Comparison of ENCODE assay signal across 1 cellular context in the genomic region with DNA sequence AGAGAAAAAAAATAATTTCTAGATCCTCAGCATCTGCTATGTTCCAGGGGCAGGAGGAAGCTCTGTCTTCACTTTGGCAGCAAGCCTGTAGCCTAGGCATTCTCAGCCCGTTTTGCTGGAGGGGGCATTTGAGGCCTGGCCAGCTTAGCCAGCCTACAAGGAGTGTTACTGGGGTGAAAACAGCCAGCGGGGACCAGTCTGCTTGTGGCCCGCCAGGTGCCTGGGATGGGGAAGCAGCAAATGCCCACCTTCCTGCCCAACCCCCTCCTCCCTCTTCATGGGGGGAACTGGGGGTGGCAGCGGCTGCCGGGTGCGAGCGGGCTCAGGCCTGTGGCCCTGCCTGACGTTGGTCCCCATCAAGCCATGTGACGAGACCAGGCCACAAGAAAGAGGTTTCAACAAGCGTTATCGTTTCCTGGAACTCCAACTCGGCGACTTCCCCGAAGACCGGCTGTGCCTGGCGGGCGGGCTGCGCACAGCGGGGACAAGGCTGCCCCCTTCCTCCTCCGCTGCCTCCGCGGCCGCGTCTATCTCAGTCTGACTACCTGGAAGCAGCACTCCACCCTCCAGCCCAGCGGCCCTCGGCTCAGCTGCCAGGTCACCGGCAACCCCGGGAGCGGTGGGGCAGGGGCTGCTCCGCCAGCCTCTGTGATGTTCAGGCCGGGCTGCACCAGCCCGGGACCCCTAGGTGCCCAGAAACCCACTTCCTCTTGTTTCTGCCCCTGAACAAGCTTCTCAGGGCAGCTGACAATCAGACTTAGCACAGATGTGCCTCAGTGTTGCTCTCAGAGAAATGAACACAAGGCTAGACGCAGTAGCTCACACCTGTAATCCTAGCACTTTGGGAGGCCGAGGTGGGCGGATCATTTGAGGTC.
TF ChIP-seq lines count a peak whose summit lies in the region.

No MANE protein-coding gene starts in this region.

TF ChIP-seq in K562, 482 proteins besides CTCF, POLR2A, EP300 and RAD21 (continued from another document):
- TF ChIP-seq, protein P1, sequence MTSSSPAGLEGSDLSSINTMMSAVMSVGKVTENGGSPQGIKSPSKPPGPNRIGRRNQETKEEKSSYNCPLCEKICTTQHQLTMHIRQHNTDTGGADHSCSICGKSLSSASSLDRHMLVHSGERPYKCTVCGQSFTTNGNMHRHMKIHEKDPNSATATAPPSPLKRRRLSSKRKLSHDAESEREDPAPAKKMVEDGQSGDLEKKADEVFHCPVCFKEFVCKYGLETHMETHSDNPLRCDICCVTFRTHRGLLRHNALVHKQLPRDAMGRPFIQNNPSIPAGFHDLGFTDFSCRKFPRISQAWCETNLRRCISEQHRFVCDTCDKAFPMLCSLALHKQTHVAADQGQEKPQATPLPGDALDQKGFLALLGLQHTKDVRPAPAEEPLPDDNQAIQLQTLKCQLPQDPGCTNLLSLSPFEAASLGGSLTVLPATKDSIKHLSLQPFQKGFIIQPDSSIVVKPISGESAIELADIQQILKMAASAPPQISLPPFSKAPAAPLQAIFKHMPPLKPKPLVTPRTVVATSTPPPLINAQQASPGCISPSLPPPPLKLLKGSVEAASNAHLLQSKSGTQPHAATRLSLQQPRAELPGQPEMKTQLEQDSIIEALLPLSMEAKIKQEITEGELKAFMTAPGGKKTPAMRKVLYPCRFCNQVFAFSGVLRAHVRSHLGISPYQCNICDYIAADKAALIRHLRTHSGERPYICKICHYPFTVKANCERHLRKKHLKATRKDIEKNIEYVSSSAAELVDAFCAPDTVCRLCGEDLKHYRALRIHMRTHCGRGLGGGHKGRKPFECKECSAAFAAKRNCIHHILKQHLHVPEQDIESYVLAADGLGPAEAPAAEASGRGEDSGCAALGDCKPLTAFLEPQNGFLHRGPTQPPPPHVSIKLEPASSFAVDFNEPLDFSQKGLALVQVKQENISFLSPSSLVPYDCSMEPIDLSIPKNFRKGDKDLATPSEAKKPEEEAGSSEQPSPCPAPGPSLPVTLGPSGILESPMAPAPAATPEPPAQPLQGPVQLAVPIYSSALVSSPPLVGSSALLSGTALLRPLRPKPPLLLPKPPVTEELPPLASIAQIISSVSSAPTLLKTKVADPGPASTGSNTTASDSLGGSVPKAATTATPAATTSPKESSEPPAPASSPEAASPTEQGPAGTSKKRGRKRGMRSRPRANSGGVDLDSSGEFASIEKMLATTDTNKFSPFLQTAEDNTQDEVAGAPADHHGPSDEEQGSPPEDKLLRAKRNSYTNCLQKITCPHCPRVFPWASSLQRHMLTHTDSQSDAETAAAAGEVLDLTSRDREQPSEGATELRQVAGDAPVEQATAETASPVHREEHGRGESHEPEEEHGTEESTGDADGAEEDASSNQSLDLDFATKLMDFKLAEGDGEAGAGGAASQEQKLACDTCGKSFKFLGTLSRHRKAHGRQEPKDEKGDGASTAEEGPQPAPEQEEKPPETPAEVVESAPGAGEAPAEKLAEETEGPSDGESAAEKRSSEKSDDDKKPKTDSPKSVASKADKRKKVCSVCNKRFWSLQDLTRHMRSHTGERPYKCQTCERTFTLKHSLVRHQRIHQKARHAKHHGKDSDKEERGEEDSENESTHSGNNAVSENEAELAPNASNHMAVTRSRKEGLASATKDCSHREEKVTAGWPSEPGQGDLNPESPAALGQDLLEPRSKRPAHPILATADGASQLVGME (CRISPR knock-in tag; IDR thresholded peaks at IDR 0.05) = peak; percentile 79
- peak; percentile 58; the same call in 1 of the 2 replicates for TF ChIP-seq ZBTB7A (IDR thresholded peaks at IDR 0.05; ENCODE audit: borderline replicate concordance, control insufficient read depth, low read depth, low read length)
- TF ChIP-seq ZC3H11A (IDR thresholded peaks at IDR 0.05; ENCODE audit: low read depth, low read length) = no peak
- TF ChIP-seq CHD4 (IDR thresholded peaks at IDR 0.05; ENCODE audit: insufficient read depth, insufficient replicate concordance, low read depth, low read length, poor library complexity, severe bottlenecking) = no peak
- 0 out of 2 replicates have a peak, but pooled peaks have one; percentile 21 for TF ChIP-seq ZNF561 (CRISPR knock-in tag; conservative IDR thresholded peaks at IDR 0.05)
- TF ChIP-seq NFE2 (IDR thresholded peaks at IDR 0.05; ENCODE audit: low read depth) = peak; percentile 44; the same call in 1 of the 2 replicates
- TF ChIP-seq, protein P2, sequence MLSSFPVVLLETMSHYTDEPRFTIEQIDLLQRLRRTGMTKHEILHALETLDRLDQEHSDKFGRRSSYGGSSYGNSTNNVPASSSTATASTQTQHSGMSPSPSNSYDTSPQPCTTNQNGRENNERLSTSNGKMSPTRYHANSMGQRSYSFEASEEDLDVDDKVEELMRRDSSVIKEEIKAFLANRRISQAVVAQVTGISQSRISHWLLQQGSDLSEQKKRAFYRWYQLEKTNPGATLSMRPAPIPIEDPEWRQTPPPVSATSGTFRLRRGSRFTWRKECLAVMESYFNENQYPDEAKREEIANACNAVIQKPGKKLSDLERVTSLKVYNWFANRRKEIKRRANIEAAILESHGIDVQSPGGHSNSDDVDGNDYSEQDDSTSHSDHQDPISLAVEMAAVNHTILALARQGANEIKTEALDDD (IDR thresholded peaks at IDR 0.05) = no peak
- TF ChIP-seq, protein P3, sequence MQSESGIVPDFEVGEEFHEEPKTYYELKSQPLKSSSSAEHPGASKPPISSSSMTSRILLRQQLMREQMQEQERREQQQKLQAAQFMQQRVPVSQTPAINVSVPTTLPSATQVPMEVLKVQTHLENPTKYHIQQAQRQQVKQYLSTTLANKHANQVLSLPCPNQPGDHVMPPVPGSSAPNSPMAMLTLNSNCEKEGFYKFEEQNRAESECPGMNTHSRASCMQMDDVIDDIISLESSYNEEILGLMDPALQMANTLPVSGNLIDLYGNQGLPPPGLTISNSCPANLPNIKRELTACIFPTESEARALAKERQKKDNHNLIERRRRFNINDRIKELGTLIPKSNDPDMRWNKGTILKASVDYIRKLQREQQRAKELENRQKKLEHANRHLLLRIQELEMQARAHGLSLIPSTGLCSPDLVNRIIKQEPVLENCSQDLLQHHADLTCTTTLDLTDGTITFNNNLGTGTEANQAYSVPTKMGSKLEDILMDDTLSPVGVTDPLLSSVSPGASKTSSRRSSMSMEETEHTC (IDR thresholded peaks at IDR 0.05) = peak; percentile 68
- TF ChIP-seq SOX6 (IDR thresholded peaks at IDR 0.05) = peak; percentile 84
- peak; percentile 96 for TF ChIP-seq ZNF583 (CRISPR knock-in tag; IDR thresholded peaks at IDR 0.05)
- TF ChIP-seq, protein P4, sequence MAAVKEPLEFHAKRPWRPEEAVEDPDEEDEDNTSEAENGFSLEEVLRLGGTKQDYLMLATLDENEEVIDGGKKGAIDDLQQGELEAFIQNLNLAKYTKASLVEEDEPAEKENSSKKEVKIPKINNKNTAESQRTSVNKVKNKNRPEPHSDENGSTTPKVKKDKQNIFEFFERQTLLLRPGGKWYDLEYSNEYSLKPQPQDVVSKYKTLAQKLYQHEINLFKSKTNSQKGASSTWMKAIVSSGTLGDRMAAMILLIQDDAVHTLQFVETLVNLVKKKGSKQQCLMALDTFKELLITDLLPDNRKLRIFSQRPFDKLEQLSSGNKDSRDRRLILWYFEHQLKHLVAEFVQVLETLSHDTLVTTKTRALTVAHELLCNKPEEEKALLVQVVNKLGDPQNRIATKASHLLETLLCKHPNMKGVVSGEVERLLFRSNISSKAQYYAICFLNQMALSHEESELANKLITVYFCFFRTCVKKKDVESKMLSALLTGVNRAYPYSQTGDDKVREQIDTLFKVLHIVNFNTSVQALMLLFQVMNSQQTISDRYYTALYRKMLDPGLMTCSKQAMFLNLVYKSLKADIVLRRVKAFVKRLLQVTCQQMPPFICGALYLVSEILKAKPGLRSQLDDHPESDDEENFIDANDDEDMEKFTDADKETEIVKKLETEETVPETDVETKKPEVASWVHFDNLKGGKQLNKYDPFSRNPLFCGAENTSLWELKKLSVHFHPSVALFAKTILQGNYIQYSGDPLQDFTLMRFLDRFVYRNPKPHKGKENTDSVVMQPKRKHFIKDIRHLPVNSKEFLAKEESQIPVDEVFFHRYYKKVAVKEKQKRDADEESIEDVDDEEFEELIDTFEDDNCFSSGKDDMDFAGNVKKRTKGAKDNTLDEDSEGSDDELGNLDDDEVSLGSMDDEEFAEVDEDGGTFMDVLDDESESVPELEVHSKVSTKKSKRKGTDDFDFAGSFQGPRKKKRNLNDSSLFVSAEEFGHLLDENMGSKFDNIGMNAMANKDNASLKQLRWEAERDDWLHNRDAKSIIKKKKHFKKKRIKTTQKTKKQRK (IDR thresholded peaks at IDR 0.05; ENCODE audit: borderline replicate concordance, low read depth, low read length) = no peak
- TF ChIP-seq ZNF766 (CRISPR knock-in tag; conservative IDR thresholded peaks at IDR 0.05) = peak; percentile 100
- no peak for TF ChIP-seq TAF15 (IDR thresholded peaks at IDR 0.05; ENCODE audit: low read depth, low read length)
- TF ChIP-seq, protein P5, sequence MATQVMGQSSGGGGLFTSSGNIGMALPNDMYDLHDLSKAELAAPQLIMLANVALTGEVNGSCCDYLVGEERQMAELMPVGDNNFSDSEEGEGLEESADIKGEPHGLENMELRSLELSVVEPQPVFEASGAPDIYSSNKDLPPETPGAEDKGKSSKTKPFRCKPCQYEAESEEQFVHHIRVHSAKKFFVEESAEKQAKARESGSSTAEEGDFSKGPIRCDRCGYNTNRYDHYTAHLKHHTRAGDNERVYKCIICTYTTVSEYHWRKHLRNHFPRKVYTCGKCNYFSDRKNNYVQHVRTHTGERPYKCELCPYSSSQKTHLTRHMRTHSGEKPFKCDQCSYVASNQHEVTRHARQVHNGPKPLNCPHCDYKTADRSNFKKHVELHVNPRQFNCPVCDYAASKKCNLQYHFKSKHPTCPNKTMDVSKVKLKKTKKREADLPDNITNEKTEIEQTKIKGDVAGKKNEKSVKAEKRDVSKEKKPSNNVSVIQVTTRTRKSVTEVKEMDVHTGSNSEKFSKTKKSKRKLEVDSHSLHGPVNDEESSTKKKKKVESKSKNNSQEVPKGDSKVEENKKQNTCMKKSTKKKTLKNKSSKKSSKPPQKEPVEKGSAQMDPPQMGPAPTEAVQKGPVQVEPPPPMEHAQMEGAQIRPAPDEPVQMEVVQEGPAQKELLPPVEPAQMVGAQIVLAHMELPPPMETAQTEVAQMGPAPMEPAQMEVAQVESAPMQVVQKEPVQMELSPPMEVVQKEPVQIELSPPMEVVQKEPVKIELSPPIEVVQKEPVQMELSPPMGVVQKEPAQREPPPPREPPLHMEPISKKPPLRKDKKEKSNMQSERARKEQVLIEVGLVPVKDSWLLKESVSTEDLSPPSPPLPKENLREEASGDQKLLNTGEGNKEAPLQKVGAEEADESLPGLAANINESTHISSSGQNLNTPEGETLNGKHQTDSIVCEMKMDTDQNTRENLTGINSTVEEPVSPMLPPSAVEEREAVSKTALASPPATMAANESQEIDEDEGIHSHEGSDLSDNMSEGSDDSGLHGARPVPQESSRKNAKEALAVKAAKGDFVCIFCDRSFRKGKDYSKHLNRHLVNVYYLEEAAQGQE (CRISPR knock-in tag; IDR thresholded peaks at IDR 0.05; ENCODE audit: low read depth) = peak; percentile 73; the same call in 1 of the 2 replicates
- peak; percentile 92 for TF ChIP-seq ZNF311 (CRISPR knock-in tag; IDR thresholded peaks at IDR 0.05)
- no peak for TF ChIP-seq SMARCB1 (IDR thresholded peaks at IDR 0.05; ENCODE audit: insufficient read length, low read depth)
